Comparison of ENCODE assay signal across 13 cellular contexts in genomic region chr19:6020166-6020967, GRCh38. TPM values are rescaled to one million over a fixed set of nuclear protein-coding genes. Genes with fewer than 3 reads are reported as not detected.
A peak's percentile ranks its signal among the peaks of the same experiment; 100 is the strongest.
DNase-seq lines count a peak whose midpoint lies in the region; ATAC-seq and TF ChIP-seq lines count a peak whose summit lies in the region.
"Had no signal": no experiment of that assay in that cellular context is flagged by ENCODE, and none has a peak within 500 bp of the region (broad histone marks: within the 10 kb centered on the region; RNA-seq: fewer than 3 reads in every experiment).

No MANE protein-coding gene starts in this region.

- no peak for TF ChIP-seq CTCF in chondrocyte (IDR thresholded peaks at IDR 0.05)
- no peak for TF ChIP-seq CTCF in upper lobe of right lung (IDR thresholded peaks at IDR 0.05)
- no peak for TF ChIP-seq CTCF in gastroesophageal sphincter (IDR thresholded peaks at IDR 0.05)

- WGBS in gastroesophageal sphincter (ENCODE audit: low coverage in 1 of 2), 2 donors = 88 to 89% methylated on average over 15 to 19 of the region's 23 CpGs

- peaks cover 4% of the 10 kb centered on the region for H3K36me3 Mint-ChIP-seq in chondrocyte (ENCODE audit: low read depth)

- H3K9me3 ChIP-seq in upper lobe of right lung (no peaks in the 10 kb centered on the region), gastroesophageal sphincter (no peaks in the 10 kb centered on the region)
- H3K9me3 ChIP-seq: ovary had no signal

- peaks cover 24% of the 10 kb centered on the region for H3K4me1 Mint-ChIP-seq in chondrocyte (ENCODE audit: low read depth)

- H3K36me3 ChIP-seq in upper lobe of right lung = no peaks in the 10 kb centered on the region
- peaks cover 0 to 46% of the 10 kb centered on the region in 2 donors for H3K36me3 ChIP-seq in gastroesophageal sphincter
- H3K36me3 ChIP-seq: ovary had no signal

- H3K4me1 ChIP-seq in upper lobe of right lung (peaks cover 5% of the 10 kb centered on the region), gastroesophageal sphincter (peaks cover 0 to 26% (median 0%) of the 10 kb centered on the region in 3 donors)

- H3K27ac Mint-ChIP-seq in chondrocyte (ENCODE audit: unreplicated experiment) = no peak overlapping the region

- H3K9me3 Mint-ChIP-seq in chondrocyte (ENCODE audit: low read depth) = no peaks in the 10 kb centered on the region

- TF ChIP-seq EP300 in gastroesophageal sphincter (IDR thresholded peaks at IDR 0.05) = no peak

- intact Hi-C loops in upper lobe of right lung (cut with DNase I) = no loop called here

- peak; percentile 38 for DNase-seq in activated effector memory CD4-positive, alpha-beta T cell treated with anti-CD3 and anti-CD28 coated beads, Interleukin-2, amount 50 U/mL, for 16 hours
- DNase-seq in activated effector memory CD4-positive, alpha-beta T cell treated with Interleukin-2 at 50 U/mL for 16 hours = no peak
- DNase-seq in NCI-H526 treated with DMSO at 0.1 percent for 48 hours (lab: John Stamatoyannopoulos, UW) (peak; percentile 52), chondrocyte (ENCODE audit: low spot score) (peak; percentile 78), upper lobe of right lung (peak; percentile 55)
- DNase-seq in stimulated activated CD4-positive, alpha-beta T cell treated with anti-CD3 and anti-CD28 coated beads, Interleukin-4, amount 100 ng/mL, for 4 hours = no peak
- DNase-seq: effector CD4-positive, alpha-beta T cell; OCI-M1; ovary; stimulated activated CD4-positive, alpha-beta T cell treated with anti-CD3 and anti-CD28 coated beads, Interleukin-2, amount 100 ng/mL, for 24 hours had no signal

- no peaks in the 10 kb centered on the region for H3K27me3 Mint-ChIP-seq in chondrocyte (ENCODE audit: low read depth)

- ATAC-seq in upper lobe of right lung (no peak), gastroesophageal sphincter (no peak), HG02678 (IDR thresholded peaks at IDR 0.05; ENCODE audit: unreplicated experiment) (no peak)

- no peak for TF ChIP-seq POLR2A in gastroesophageal sphincter (IDR thresholded peaks at IDR 0.05)

- H3K27ac ChIP-seq in upper lobe of right lung (no peak overlapping the region), gastroesophageal sphincter (no peak overlapping the region)
- H3K27ac ChIP-seq: KMS-11, ovary had no signal

- no peak overlapping the region for H3K4me3 Mint-ChIP-seq in chondrocyte (ENCODE audit: unreplicated experiment)

- no peaks in the 10 kb centered on the region for H3K27me3 ChIP-seq in upper lobe of right lung
- no peaks in the 10 kb centered on the region for H3K27me3 ChIP-seq in gastroesophageal sphincter
- H3K27me3 ChIP-seq: ovary had no signal

- H3K4me3 ChIP-seq in upper lobe of right lung = no peak overlapping the region
- H3K4me3 ChIP-seq in gastroesophageal sphincter = no peak overlapping the region
- H3K4me3 ChIP-seq: ovary had no signal

RNA-seq across cellular contexts. Expression of gene RANBP3, which starts 42.4 kb away (rescaled TPM):
- total RNA-seq in chondrocyte = 53.5 to 65.5 TPM (median 57.7 TPM) in 3 replicates
- 65.5 TPM for total RNA-seq in upper lobe of right lung
- total RNA-seq in gastroesophageal sphincter = 100 to 1,000 TPM in 2 of 4 donors, 10 to 100 TPM in 2; 87.0 to 125 (median 104) TPM

Comparison
In these comparisons a context has a peak if more than half of its experiments do, and no peak if none do; other contexts are left out.
1. DNase-seq: peak in activated effector memory CD4-positive, alpha-beta T cell treated with anti-CD3 and anti-CD28 coated beads, Interleukin-2, amount 50 U/mL, for 16 hours (single experiment), NCI-H526 treated with DMSO at 0.1 percent for 48 hours (single experiment), chondrocyte (single experiment) and upper lobe of right lung (single experiment); none in activated effector memory CD4-positive, alpha-beta T cell treated with Interleukin-2 at 50 U/mL for 16 hours (single experiment) and stimulated activated CD4-positive, alpha-beta T cell treated with anti-CD3 and anti-CD28 coated beads, Interleukin-4, amount 100 ng/mL, for 4 hours (0 of 2).